Comparison of ENCODE assay signal across 8 cellular contexts in the genomic region with DNA sequence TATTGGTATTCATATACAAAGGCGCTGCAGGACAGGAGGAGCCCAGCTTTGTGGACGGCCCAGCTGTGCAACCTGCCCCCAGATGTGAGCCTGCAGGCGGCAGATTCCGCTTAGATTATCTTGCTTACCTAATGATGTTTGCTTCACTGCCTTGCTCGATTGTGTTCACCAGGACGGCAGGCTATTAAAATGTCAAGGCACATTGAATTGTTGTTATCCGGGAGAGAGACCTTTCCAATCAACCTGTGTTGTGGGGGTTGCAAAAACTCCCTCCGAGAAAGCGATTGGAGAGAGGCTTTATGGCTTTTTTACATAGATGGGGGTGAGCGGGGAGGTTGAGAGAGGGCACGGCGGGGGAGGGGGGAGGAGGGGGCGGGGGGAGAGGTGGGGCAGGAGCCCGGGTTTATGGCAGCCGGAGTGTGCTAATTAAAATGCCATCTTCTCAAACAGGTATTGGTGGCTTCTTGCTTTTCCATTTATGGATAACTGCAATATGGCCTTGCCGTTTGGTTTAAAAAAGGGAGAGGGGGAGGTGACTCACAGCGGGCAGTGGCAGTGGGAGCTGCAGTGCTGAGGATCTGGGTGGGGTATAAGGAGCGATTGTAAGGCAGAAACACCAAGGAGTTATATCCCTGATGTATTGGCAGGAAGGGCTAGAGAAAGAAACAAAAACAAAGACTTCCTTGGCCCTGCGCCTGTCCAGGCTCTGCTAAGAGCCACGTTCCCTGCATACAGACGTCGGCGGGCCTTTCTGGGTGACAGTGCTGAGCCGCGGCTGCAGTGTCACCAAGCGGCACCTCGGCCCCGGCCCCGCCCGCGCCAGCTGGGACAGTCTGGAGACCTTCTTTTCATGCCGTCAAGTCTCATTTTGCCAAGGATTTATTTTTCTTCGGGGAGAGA.
DNase-seq lines count a peak whose midpoint lies in the region; ATAC-seq and TF ChIP-seq lines count a peak whose summit lies in the region.

No MANE protein-coding gene starts in this region.

- H4K91ac ChIP-seq in IMR-90 (ENCODE audit: insufficient read depth, low read depth, low read length) = peak overlapping the region; percentile 58

- H4K20me1 ChIP-seq in DOHH2 (ENCODE audit: control insufficient read depth, insufficient read depth, low read depth, low read length) (no peaks in the 10 kb centered on the region), IMR-90 (ENCODE audit: insufficient read depth, low read length) (no peaks in the 10 kb centered on the region)

- H3K4ac ChIP-seq in IMR-90 (ENCODE audit: low read depth, low read length) = peak overlapping the region; percentile 44

- peaks cover 30% of the 10 kb centered on the region for H3K4me1 ChIP-seq in DOHH2 (ENCODE audit: control insufficient read depth, low read length)
- no peaks in the 10 kb centered on the region for H3K4me1 ChIP-seq in IMR-90 (ENCODE audit: control insufficient read depth, insufficient read depth, low read length)
- H3K4me1 ChIP-seq in SJSA1 (replicated peaks) = peaks cover 10% of the 10 kb centered on the region
- peaks cover 16% of the 10 kb centered on the region for H3K4me1 ChIP-seq in cardiac muscle cell (ENCODE audit: low read depth)

- TF ChIP-seq RAD21 in IMR-90 (IDR thresholded peaks at IDR 0.05; ENCODE audit: low read length) = no peak

- WGBS in IMR-90 (ENCODE audit: extremely low coverage in 2 of 2, insufficient read length in 1 of 2), 2 experiments = 30% methylated on average over 2 of the region's 33 CpGs; no CpG with 5 or more reads in 1 of the 2 experiments

- no peak overlapping the region for H2AK5ac ChIP-seq in IMR-90 (ENCODE audit: low read depth, low read length)

- no peaks in the 10 kb centered on the region for H3F3A ChIP-seq in DOHH2 (ENCODE audit: control insufficient read depth, insufficient read depth)

- H3K36me3 Mint-ChIP-seq in activated naive CD8-positive, alpha-beta T cell treated with anti-CD3 and anti-CD28 coated beads, Interleukin-2, amount 50 U/mL, for 24 hours (ENCODE audit: low read depth) = peaks cover 2% of the 10 kb centered on the region
- H3K36me3 Mint-ChIP-seq in osteocyte (ENCODE audit: unreplicated experiment) = no peaks in the 10 kb centered on the region

- H2AK9ac ChIP-seq in IMR-90 (replicated peaks; ENCODE audit: low read depth, low read length, poor library complexity) = peak overlapping the region; percentile 28

- peak overlapping the region; percentile 73 to 99 for H4K8ac ChIP-seq in IMR-90 (ENCODE audit: low read depth in 2 of 2, low read length in 2 of 2)

- DNase-seq in IMR-90 (peak; percentile 20), SJSA1 (ENCODE audit: low read depth in 1 of 2, low spot score in 2 of 2) (peak in 1 of 2 experiments; percentile 53), cardiac muscle cell (ENCODE audit: low read depth in 1 of 2, low spot score in 1 of 2) (peak; percentile 42 to 76), osteocyte (ENCODE audit: extremely low spot score, unreplicated experiment) (no peak), ureter (ENCODE audit: low spot score) (peak; percentile 54)
- DNase-seq in activated naive CD8-positive, alpha-beta T cell treated with anti-CD3 and anti-CD28 coated beads, Interleukin-2, amount 50 U/mL, for 24 hours = peak; percentile 68

- dilution Hi-C loops in IMR-90 (cut with HindIII; ENCODE audit: low sequenced_read_pairs, unreplicated experiment) = no loop called here

- H2BK20ac ChIP-seq in IMR-90 (ENCODE audit: low read depth, low read length) = no peak overlapping the region

- no peaks in the 10 kb centered on the region for H3K9me1 ChIP-seq in IMR-90 (ENCODE audit: insufficient read depth, low read length)

- H3K9ac ChIP-seq in IMR-90 (ENCODE audit: low read depth, low read length) = peak overlapping the region; percentile 80

- H4K5ac ChIP-seq in IMR-90 (ENCODE audit: low read depth, low read length) = peak overlapping the region; percentile 41; the same call in 1 of the 2 replicates

- H3K4me3 ChIP-seq in DOHH2 (ENCODE audit: low read length) (peak overlapping the region; percentile 89), IMR-90 (ENCODE audit: insufficient read depth, low read depth, low read length) (peak overlapping the region; percentile 55), SJSA1 (peak overlapping the region; percentile 42), cardiac muscle cell (peak overlapping the region; percentile 47)

- POLR2A ChIA-PET in IMR-90 (lab: Charles Lee; ENCODE audit: unreplicated experiment) = no interaction called here

- in situ Hi-C loops in IMR-90 (cut with MboI; ENCODE audit: low sequenced_read_pairs) = no loop called here

- TF ChIP-seq CTCF in DOHH2 (IDR thresholded peaks at IDR 0.05; ENCODE audit: low read depth, low read length, poor library complexity, severe bottlenecking) = no peak
- TF ChIP-seq CTCF in IMR-90 (conservative IDR thresholded peaks at IDR 0.05; ENCODE audit: low read depth, low read length) = no peak
- TF ChIP-seq CTCF in cardiac muscle cell (IDR thresholded peaks at IDR 0.05; ENCODE audit: low read depth, low read length) = no peak
- TF ChIP-seq CTCF in osteocyte (IDR thresholded peaks at IDR 0.05) = no peak

- peak; percentile 77 for ATAC-seq in GM21619 (IDR thresholded peaks at IDR 0.05; ENCODE audit: unreplicated experiment)
- ATAC-seq in IMR-90 (ENCODE audit: low read depth) = peak; percentile 69
- peak; percentile 73 for ATAC-seq in activated naive CD8-positive, alpha-beta T cell treated with anti-CD3 and anti-CD28 coated beads, Interleukin-2, amount 50 U/mL, for 24 hours

- CTCF ChIA-PET in IMR-90 (lab: Yijun Ruan, JAX) = no interaction called here

- H3K36me3 ChIP-seq in DOHH2 (ENCODE audit: control insufficient read depth, low read length) (no peaks in the 10 kb centered on the region), IMR-90 (ENCODE audit: control insufficient read depth, insufficient read depth, low read length) (no peaks in the 10 kb centered on the region), SJSA1 (no peaks in the 10 kb centered on the region), cardiac muscle cell (no peaks in the 10 kb centered on the region)

- H3K9me2 ChIP-seq in DOHH2 (replicated peaks; ENCODE audit: control insufficient read depth, low read length) = no peaks in the 10 kb centered on the region

- H3K14ac ChIP-seq in IMR-90 (replicated peaks; ENCODE audit: low read depth, low read length) = peak overlapping the region; percentile 23

- peak overlapping the region; percentile 94 for H3K27ac Mint-ChIP-seq in activated naive CD8-positive, alpha-beta T cell treated with anti-CD3 and anti-CD28 coated beads, Interleukin-2, amount 50 U/mL, for 24 hours
- peak overlapping the region; percentile 91 for H3K27ac Mint-ChIP-seq in osteocyte (ENCODE audit: unreplicated experiment)

- H3K79me1 ChIP-seq in IMR-90 (ENCODE audit: low read depth in 1 of 2, low read length in 2 of 2) = no peaks in the 10 kb centered on the region; a peak in 1 of 4 replicates

- H3K18ac ChIP-seq in IMR-90 (ENCODE audit: low read depth, low read length) = peak overlapping the region; percentile 5; the same call in 1 of the 2 replicates

- H3K23ac ChIP-seq in IMR-90 (ENCODE audit: low read depth, low read length) = peak overlapping the region; percentile 70

- H3K9me3 ChIP-seq in DOHH2 (ENCODE audit: control insufficient read depth, insufficient read depth, low read length) = no peaks in the 10 kb centered on the region
- H3K9me3 ChIP-seq in IMR-90 (ENCODE audit: control insufficient read depth, insufficient read depth, low read length) = no peaks in the 10 kb centered on the region
- H3K9me3 ChIP-seq in SJSA1 (replicated peaks) = 0 out of 2 replicates have a peak, but pooled peaks cover 6% of the 10 kb centered on the region
- H3K9me3 ChIP-seq in cardiac muscle cell (ENCODE audit: low read depth) = no peaks in the 10 kb centered on the region

- TF ChIP-seq POLR2A in IMR-90 (IDR thresholded peaks at IDR 0.05; ENCODE audit: low read depth, low read length) = no peak

- H2BK5ac ChIP-seq in IMR-90 (ENCODE audit: low read depth, low read length, poor library complexity, severe bottlenecking) = no peak overlapping the region

- H2BK120ac ChIP-seq in IMR-90 (ENCODE audit: low read depth, low read length) = peak overlapping the region; percentile 44

- H3K27me3 Mint-ChIP-seq in activated naive CD8-positive, alpha-beta T cell treated with anti-CD3 and anti-CD28 coated beads, Interleukin-2, amount 50 U/mL, for 24 hours = peaks cover 4% of the 10 kb centered on the region
- peaks cover 16% of the 10 kb centered on the region for H3K27me3 Mint-ChIP-seq in osteocyte (ENCODE audit: unreplicated experiment)

- H3K4me1 Mint-ChIP-seq in activated naive CD8-positive, alpha-beta T cell treated with anti-CD3 and anti-CD28 coated beads, Interleukin-2, amount 50 U/mL, for 24 hours = peaks cover 33% of the 10 kb centered on the region
- H3K4me1 Mint-ChIP-seq in osteocyte (ENCODE audit: unreplicated experiment) = peaks cover 12% of the 10 kb centered on the region

- H3K9me3 Mint-ChIP-seq in activated naive CD8-positive, alpha-beta T cell treated with anti-CD3 and anti-CD28 coated beads, Interleukin-2, amount 50 U/mL, for 24 hours = peaks cover 3% of the 10 kb centered on the region
- H3K9me3 Mint-ChIP-seq in osteocyte (ENCODE audit: unreplicated experiment) = no peaks in the 10 kb centered on the region

- BruUV-seq in IMR-90 (replicated peaks; lab: Mats Ljungman, UMichigan) = no TSS peak

- peak overlapping the region; percentile 72; the same call in 1 of the 2 replicates for H3K56ac ChIP-seq in IMR-90 (ENCODE audit: extremely low read depth, insufficient read depth, low read length)

- H3K79me2 ChIP-seq in DOHH2 (ENCODE audit: control insufficient read depth, low read length) = no peaks in the 10 kb centered on the region

- no peak overlapping the region; the same call in 2 of the 3 replicates for H2BK15ac ChIP-seq in IMR-90 (ENCODE audit: low read depth, low read length)

- H3K27ac ChIP-seq in DOHH2 (ENCODE audit: low read depth, low read length) = peak overlapping the region; percentile 39
- H3K27ac ChIP-seq in IMR-90 (ENCODE audit: insufficient read depth, low read length) = peak overlapping the region; percentile 44
- H3K27ac ChIP-seq in SJSA1 = peak overlapping the region; percentile 52
- peak overlapping the region; percentile 98 for H3K27ac ChIP-seq in cardiac muscle cell

- H3K4me2 ChIP-seq in DOHH2 (ENCODE audit: low read length) (peak overlapping the region; percentile 97), IMR-90 (ENCODE audit: low read depth, low read length) (peak overlapping the region; percentile 68)

- H3K4me3 Mint-ChIP-seq in activated naive CD8-positive, alpha-beta T cell treated with anti-CD3 and anti-CD28 coated beads, Interleukin-2, amount 50 U/mL, for 24 hours = peak overlapping the region; percentile 90
- peak overlapping the region; percentile 93 for H3K4me3 Mint-ChIP-seq in osteocyte (ENCODE audit: unreplicated experiment)

- H3K27me3 ChIP-seq in DOHH2 (ENCODE audit: control insufficient read depth, low read length) = 0 out of 2 replicates have a peak, but pooled peaks cover 1% of the 10 kb centered on the region
- H3K27me3 ChIP-seq in IMR-90 (ENCODE audit: control insufficient read depth, insufficient read depth, low read length) = no peaks in the 10 kb centered on the region
- no peaks in the 10 kb centered on the region for H3K27me3 ChIP-seq in SJSA1 (replicated peaks)
- no peaks in the 10 kb centered on the region for H3K27me3 ChIP-seq in cardiac muscle cell

- peak overlapping the region; percentile 92 for H2AFZ ChIP-seq in IMR-90 (replicated peaks; ENCODE audit: low read length, poor library complexity)

- intact Hi-C loops in IMR-90 (cut with micrococcal nuclease) = loop anchor here (5.0 kb wide), 2 partner anchors 73 to 98 kb away; a partner anchor contains a TSS

Comparison
In these comparisons a context has a peak if more than half of its experiments do, and no peak if none do; other contexts are left out.
1. H3K27ac ChIP-seq: peak in every context shown above with its lines; median percentile 98 in cardiac muscle cell; 52 in SJSA1; 44 in IMR-90; 39 in DOHH2.